25 cellular contexts compared by ENCODE assay signal in genomic region chr16:86917471-86918365, GRCh38.
"Had no signal": no experiment of that assay in that cellular context is flagged by ENCODE, and none has a peak within 500 bp of the region (broad histone marks: within the 10 kb centered on the region; RNA-seq: fewer than 3 reads in every experiment).

No MANE protein-coding gene starts in this region.

- H3K4me2 ChIP-seq: hepatocyte had no signal

- ATAC-seq: heart right ventricle; mucosa of descending colon; naive thymus-derived CD4-positive, alpha-beta T cell; right cardiac atrium; sciatic nerve; stimulated activated naive B cell treated with anti-CD40 and anti-IgM and Interleukin-4, amounts not matched to agents 10 μg/mL and 1 μg/mL and 100 μg/mL, for 72 hours; stimulated activated naive CD8-positive, alpha-beta T cell treated with anti-CD3 and anti-CD28 coated beads, Interleukin-15, Interleukin-2, amounts not matched to agents 100 U/mL and 50 U/mL, for 24 hours had no signal

- H3K79me2 ChIP-seq: hepatocyte had no signal

- H3K27me3 ChIP-seq: heart right ventricle, hepatocyte, ovary, tibial artery, uterus had no signal

- H3K27ac ChIP-seq: heart right ventricle, hepatocyte, left ventricle myocardium inferior, neutrophil, ovary, prostate gland, spleen, suprapubic skin, thoracic aorta, tibial artery, uterus had no signal

- H3K4me1 ChIP-seq: left ventricle myocardium inferior, prostate gland, suprapubic skin, tibial artery, uterus had no signal

- H3K4me3 ChIP-seq: heart right ventricle, hepatocyte, left ventricle myocardium inferior, mucosa of descending colon, ovary, prostate gland, spleen, suprapubic skin, thoracic aorta, tibial artery, uterus had no signal

- H3K36me3 ChIP-seq: heart right ventricle, left ventricle myocardium inferior, neutrophil, ovary, prostate gland, spleen, suprapubic skin, thoracic aorta, tibial artery, uterus had no signal

- H3K9me3 ChIP-seq: mucosa of descending colon, neutrophil, ovary, prostate gland, thoracic aorta, uterus had no signal

- DNase-seq: heart right ventricle; islet precursor cell; left ventricle myocardium inferior; midbrain; mucosa of descending colon; naive thymus-derived CD4-positive, alpha-beta T cell; occipital lobe; ovary; retina; right cardiac atrium; spleen; stimulated activated CD4-positive, alpha-beta T cell treated with anti-CD3 and anti-CD28 coated beads, Interleukin-1b, Interleukin-23, amount 100 ng/mL, for 48 hours; stimulated activated CD4-positive, alpha-beta T cell treated with anti-CD3 and anti-CD28 coated beads, Interleukin-4, amount 100 ng/mL, for 1 hour; stimulated activated naive B cell treated with anti-CD40 and anti-IgM and Interleukin-4, amounts not matched to agents 10 μg/mL and 1 μg/mL and 100 μg/mL, for 72 hours; stimulated activated naive CD8-positive, alpha-beta T cell treated with anti-CD3 and anti-CD28 coated beads, Interleukin-15, Interleukin-2, amounts not matched to agents 100 U/mL and 50 U/mL, for 24 hours; tibial artery; trophoblast cell; uterus had no signal

- H2AFZ ChIP-seq: hepatocyte had no signal

- FAIRE-seq: small intestine had no signal
